ENCODE assay signal across 8 cellular contexts in the genomic region with DNA sequence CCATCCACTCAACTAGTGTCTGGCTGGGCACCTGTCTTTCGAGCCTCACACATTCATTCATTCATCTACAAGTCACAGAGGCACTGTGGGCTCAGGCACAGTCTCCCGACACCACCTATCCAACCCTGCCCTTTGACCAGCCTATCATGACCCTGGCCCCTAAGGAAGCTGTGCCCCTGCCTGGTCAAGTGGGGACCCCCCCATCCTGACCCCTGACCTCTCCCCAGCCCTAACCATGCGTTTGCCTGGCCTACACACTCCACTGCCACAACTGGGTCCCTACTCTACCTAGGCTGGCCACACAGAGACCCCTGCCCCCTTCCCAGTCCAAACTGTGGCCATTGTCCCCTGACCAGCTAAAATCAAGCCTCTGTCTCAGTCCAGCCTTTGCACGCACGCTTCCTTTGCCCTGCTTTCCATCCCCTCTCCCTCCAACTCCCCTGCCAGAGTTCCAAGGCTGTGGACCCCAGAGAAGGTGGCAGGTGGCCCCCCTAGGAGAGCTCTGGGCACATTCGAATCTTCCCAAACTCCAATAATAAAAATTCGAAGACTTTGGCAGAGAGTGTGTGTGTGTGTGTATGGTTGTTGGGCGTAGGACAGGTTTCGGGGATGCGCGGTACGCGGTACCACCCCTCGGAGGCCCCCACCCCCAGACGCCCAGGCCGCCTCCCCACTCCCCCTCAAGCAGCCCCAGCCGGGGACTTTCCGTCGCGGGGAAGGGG. TPM values are rescaled to one million over a fixed set of nuclear protein-coding genes. Genes with fewer than 3 reads are reported as not detected.
DNase-seq lines count a peak whose midpoint lies in the region; ATAC-seq and TF ChIP-seq lines count a peak whose summit lies in the region.

No MANE protein-coding gene starts in this region.

- H3K4me3 Mint-ChIP-seq in activated T-cell treated with anti-CD3 and anti-CD28 coated beads, Interleukin-2, amount 50 U/mL, for 72 hours = peak overlapping the region; percentile 83 to 95

- H3K27me3 Mint-ChIP-seq in activated T-cell treated with anti-CD3 and anti-CD28 coated beads, Interleukin-2, amount 50 U/mL, for 72 hours (ENCODE audit: low read depth) = no peaks in the 10 kb centered on the region

- H3K4me3 ChIP-seq in iPS-20b (ENCODE audit: low read length) (peak overlapping the region; percentile 74), subcutaneous abdominal adipose tissue (ENCODE audit: low read depth in 1 of 5, low read length in 5 of 5) (peak overlapping the region in 4 of 5 donors; percentile 72 to 82 (median 79))

- peaks cover 16% of the 10 kb centered on the region for H3K4me1 Mint-ChIP-seq in activated T-cell treated with anti-CD3 and anti-CD28 coated beads, Interleukin-2, amount 50 U/mL, for 72 hours (ENCODE audit: low read depth)

- peaks cover 4 to 11% of the 10 kb centered on the region in 2 donors for H3K36me3 Mint-ChIP-seq in activated T-cell treated with anti-CD3 and anti-CD28 coated beads, Interleukin-2, amount 50 U/mL, for 72 hours (ENCODE audit: insufficient read depth in 2 of 2)

- DNase-seq in activated CD8-positive, alpha-beta memory T cell treated with anti-CD3 and anti-CD28 coated beads, Interleukin-2, amount 50 U/mL, for 1 hour (ENCODE audit: extremely low read depth) = peak; percentile 51
- DNase-seq in activated CD8-positive, alpha-beta memory T cell treated with anti-CD3 and anti-CD28 coated beads for 24 hours = no peak
- no peak for DNase-seq in activated T-cell treated with anti-CD3 and anti-CD28 coated beads, Interleukin-2, amount 50 U/mL, for 72 hours
- no peak for DNase-seq in mesenteric fat pad (ENCODE audit: low spot score)

- H3K9me3 Mint-ChIP-seq in activated T-cell treated with anti-CD3 and anti-CD28 coated beads, Interleukin-2, amount 50 U/mL, for 72 hours = no peaks in the 10 kb centered on the region

- peak overlapping the region; percentile 87 for H3K27ac Mint-ChIP-seq in activated T-cell treated with anti-CD3 and anti-CD28 coated beads, Interleukin-2, amount 50 U/mL, for 72 hours

- no peaks in the 10 kb centered on the region for H3K36me3 ChIP-seq in iPS-20b (ENCODE audit: insufficient read depth, low read depth, low read length)
- H3K36me3 ChIP-seq in subcutaneous abdominal adipose tissue (ENCODE audit: control insufficient read depth in 5 of 5, insufficient read depth in 5 of 5, low read length in 5 of 5) = no peaks in the 10 kb centered on the region

- H3K27ac ChIP-seq in iPS-20b (ENCODE audit: low read length) = no peak overlapping the region
- H3K27ac ChIP-seq in subcutaneous abdominal adipose tissue (ENCODE audit: low read depth, low read length) = no peak overlapping the region

- ATAC-seq in activated T-cell treated with anti-CD3 and anti-CD28 coated beads, Interleukin-2, amount 50 U/mL, for 72 hours (replicated peaks in 1 of 2) = no peak
- no peak for ATAC-seq in GM18519 (IDR thresholded peaks at IDR 0.05; ENCODE audit: low FRiP score, unreplicated experiment)
- ATAC-seq in GM18505 (IDR thresholded peaks at IDR 0.05; ENCODE audit: unreplicated experiment) = no peak

- peaks cover 25% of the 10 kb centered on the region for H3K27me3 ChIP-seq in iPS-20b (ENCODE audit: insufficient read depth, low read length)
- H3K27me3 ChIP-seq in subcutaneous abdominal adipose tissue (ENCODE audit: control insufficient read depth in 5 of 5, insufficient read depth in 4 of 5, low read length in 5 of 5) = peaks cover 2 to 7% (median 3%) of the 10 kb centered on the region in 5 donors

- H3K9me3 ChIP-seq in iPS-20b (ENCODE audit: insufficient read depth, low read depth, low read length) = no peaks in the 10 kb centered on the region
- H3K9me3 ChIP-seq in subcutaneous abdominal adipose tissue (ENCODE audit: control insufficient read depth in 5 of 5, low read length in 5 of 5) = no peaks in the 10 kb centered on the region

- no peak for TF ChIP-seq POLR2A in GM18505 (IDR thresholded peaks at IDR 0.05; ENCODE audit: borderline replicate concordance, extremely low read depth, insufficient read depth, insufficient read length)

- H3K4me1 ChIP-seq in iPS-20b (ENCODE audit: insufficient read depth, low read length) (no peaks in the 10 kb centered on the region), subcutaneous abdominal adipose tissue (ENCODE audit: control insufficient read depth in 5 of 5, insufficient read depth in 5 of 5, low read length in 5 of 5) (peaks cover 0 to 17% (median 14%) of the 10 kb centered on the region in 5 donors)

- peak overlapping the region; percentile 61; the same call in 1 of the 2 replicates for H3K9ac ChIP-seq in iPS-20b (ENCODE audit: low read depth, low read length)
- peak overlapping the region in 3 of 5 donors; percentile 36 to 83 (median 67) for H3K9ac ChIP-seq in subcutaneous abdominal adipose tissue (ENCODE audit: low read length in 5 of 5)

RNA-seq across cellular contexts. Expression of gene IL27RA, which starts 0.4 kb away (rescaled TPM):
- total RNA-seq in activated T-cell treated with anti-CD3 and anti-CD28 coated beads, Interleukin-2, amount 50 U/mL, for 72 hours = 10 to 100 TPM; 67.0 to 75.2 TPM
- total RNA-seq in mesenteric fat pad = 8.5 TPM

RNA-seq across cellular contexts. Expression of gene RLN3, which starts 3.2 kb away (rescaled TPM):
- total RNA-seq in activated T-cell treated with anti-CD3 and anti-CD28 coated beads, Interleukin-2, amount 50 U/mL, for 72 hours = not detected
- total RNA-seq in mesenteric fat pad = not detected

RNA-seq across cellular contexts. Expression of gene RFX1, which starts 25.0 kb away (rescaled TPM):
- 10 to 100 TPM; 11.4 to 11.9 TPM for total RNA-seq in activated T-cell treated with anti-CD3 and anti-CD28 coated beads, Interleukin-2, amount 50 U/mL, for 72 hours
- 12.2 TPM for total RNA-seq in mesenteric fat pad

RNA-seq across cellular contexts. Expression of gene PALM3, which starts 30.7 kb away (rescaled TPM):
- total RNA-seq in activated T-cell treated with anti-CD3 and anti-CD28 coated beads, Interleukin-2, amount 50 U/mL, for 72 hours = under 1 TPM in 1 of 2 donors, not detected in 1; 0.10 TPM
- total RNA-seq in mesenteric fat pad = not detected

RNA-seq across cellular contexts. Expression of gene MISP3, which starts 41.4 kb away (rescaled TPM):
- total RNA-seq in activated T-cell treated with anti-CD3 and anti-CD28 coated beads, Interleukin-2, amount 50 U/mL, for 72 hours = 1 to 10 TPM; 4.6 to 5.8 TPM
- total RNA-seq in mesenteric fat pad = 1.7 TPM
